Comparison of ENCODE assay signal across 19 cellular contexts in genomic region chr3:85535517-85535916, GRCh38.
DNase-seq lines count a peak whose midpoint lies in the region; ATAC-seq and TF ChIP-seq lines count a peak whose summit lies in the region.
"Had no signal": no experiment of that assay in that cellular context is flagged by ENCODE, and none has a peak within 500 bp of the region (broad histone marks: within the 10 kb centered on the region; RNA-seq: fewer than 3 reads in every experiment).

No MANE protein-coding gene starts in this region.

- H4K8ac ChIP-seq in mesendoderm (ENCODE audit: low read depth, low read length): no peak overlapping the region

- no peak overlapping the region for H3K4me2 ChIP-seq in mesendoderm (ENCODE audit: low read length)

- H3K4me3 ChIP-seq in mesendoderm (ENCODE audit: low read length): no peak overlapping the region
- H3K4me3 ChIP-seq: GM23248 had no signal

- H3K27ac ChIP-seq in mesendoderm (ENCODE audit: low read depth, low read length): no peak overlapping the region
- H3K27ac ChIP-seq in CD4-positive, alpha-beta T cell (ENCODE audit: low read depth, low read length): no peak overlapping the region
- H3K27ac ChIP-seq: GM23248, HL-60 had no signal

- H3K4ac ChIP-seq in mesendoderm (ENCODE audit: low read depth, low read length): no peak overlapping the region

- ATAC-seq in GM18858 (IDR thresholded peaks at IDR 0.05; ENCODE audit: unreplicated experiment): no peak
- no peak for ATAC-seq in CD4-positive, alpha-beta T cell (ENCODE audit: poor library complexity)

- H3K9me3 Mint-ChIP-seq in CD4-positive, alpha-beta T cell: peaks cover 6% of the 10 kb centered on the region

- no peak overlapping the region for H4K5ac ChIP-seq in mesendoderm (ENCODE audit: low read length)

- no peak overlapping the region for H3K56ac ChIP-seq in mesendoderm (ENCODE audit: low read length)

- no peak overlapping the region for H3K23ac ChIP-seq in mesendoderm (ENCODE audit: low read length)

- H3K79me2 ChIP-seq in mesendoderm (ENCODE audit: control insufficient read depth, insufficient read depth, low read length): no peaks in the 10 kb centered on the region

- H3K27me3 ChIP-seq in mesendoderm (ENCODE audit: insufficient read depth, low read length, poor library complexity): no peaks in the 10 kb centered on the region
- H3K27me3 ChIP-seq in CD4-positive, alpha-beta T cell (ENCODE audit: control insufficient read depth, insufficient read depth, low read length): no peaks in the 10 kb centered on the region
- H3K27me3 ChIP-seq: BE2C had no signal

- POLR2A ChIA-PET in CD4-positive, alpha-beta T cell (lab: Charles Lee): no interaction called here

- H3K36me3 Mint-ChIP-seq in CD4-positive, alpha-beta T cell (ENCODE audit: low read depth): no peaks in the 10 kb centered on the region
- H3K36me3 Mint-ChIP-seq: CD4-positive, alpha-beta memory T cell had no signal

- no peak overlapping the region for H2AK5ac ChIP-seq in mesendoderm (ENCODE audit: low read length)

- no peaks in the 10 kb centered on the region for H3K4me1 ChIP-seq in mesendoderm (ENCODE audit: control insufficient read depth, low read depth, low read length)
- H3K4me1 ChIP-seq: BE2C had no signal

- H3K27ac Mint-ChIP-seq in CD4-positive, alpha-beta T cell: no peak overlapping the region
- H3K27ac Mint-ChIP-seq: CD4-positive, alpha-beta memory T cell had no signal

- no peak overlapping the region for H3K9ac ChIP-seq in mesendoderm (ENCODE audit: low read length)
- H3K9ac ChIP-seq: GM23248 had no signal

- no peak overlapping the region for H2BK5ac ChIP-seq in mesendoderm (ENCODE audit: low read length)

- H3K18ac ChIP-seq in mesendoderm (ENCODE audit: low read length): no peak overlapping the region

- no CpG with 5 or more reads among the region's 2 CpGs for WGBS in mesendoderm (ENCODE audit: extremely low coverage, insufficient coverage, low lambda C conversion rate)

- no peaks in the 10 kb centered on the region for H3K9me3 ChIP-seq in CD4-positive, alpha-beta T cell (ENCODE audit: control insufficient read depth, low read length)

- intact Hi-C loops in CD4-positive, alpha-beta T cell (cut with DNase I, micrococcal nuclease): no loop called here

- DNase-seq in SIG-M5 treated with dmso at 0.1 percent for 504 hours (lab: John Stamatoyannopoulos, UW; ENCODE audit: unreplicated experiment): peak; percentile 29
- DNase-seq in SIG-M5 (lab: John Stamatoyannopoulos, UW): no peak
- DNase-seq in SKM-1 treated with dmso at 0.1 percent for 144 hours (lab: John Stamatoyannopoulos, UW; ENCODE audit: unreplicated experiment): peak; percentile 70
- DNase-seq in medulla oblongata (ENCODE audit: extremely low spot score): peak; percentile 77
- DNase-seq in mesendoderm: no peak
- DNase-seq in CD4-positive, alpha-beta T cell: no peak
- DNase-seq: BE2C; CD4-positive, alpha-beta memory T cell; GM23248; HCEC 1CT; NCI-H1048; NCI-H1436; NCI-H2029; NCI-H2171 treated with DMSO at 0.1 percent for 48 hours; NCI-H446 treated with DMSO at 0.1 percent for 48 hours; RPMI8226; SHP77 treated with DMSO at 0.1 percent for 48 hours had no signal

- H3K79me1 ChIP-seq in mesendoderm (ENCODE audit: low read length): no peaks in the 10 kb centered on the region

- H3K27me3 Mint-ChIP-seq in CD4-positive, alpha-beta T cell: no peaks in the 10 kb centered on the region
- H3K27me3 Mint-ChIP-seq: CD4-positive, alpha-beta memory T cell had no signal

- no peak overlapping the region for H2BK120ac ChIP-seq in mesendoderm (ENCODE audit: low read depth, low read length)

- no peak for TF ChIP-seq CTCF in CD4-positive, alpha-beta T cell (IDR thresholded peaks at IDR 0.05)

- CTCF ChIA-PET in CD4-positive, alpha-beta T cell (lab: Charles Lee): no interaction called here

- H3K36me3 ChIP-seq in mesendoderm (ENCODE audit: control insufficient read depth, insufficient read depth, low read length): no peaks in the 10 kb centered on the region
- H3K36me3 ChIP-seq: BE2C had no signal

- no peak overlapping the region for H3K4me3 Mint-ChIP-seq in CD4-positive, alpha-beta T cell
- H3K4me3 Mint-ChIP-seq: CD4-positive, alpha-beta memory T cell had no signal

- H2BK15ac ChIP-seq in mesendoderm (replicated peaks; ENCODE audit: low read depth): no peak overlapping the region

- no peaks in the 10 kb centered on the region for H3K4me1 Mint-ChIP-seq in CD4-positive, alpha-beta T cell (ENCODE audit: low read depth)
- H3K4me1 Mint-ChIP-seq: CD4-positive, alpha-beta memory T cell had no signal

Comparison
In these comparisons a context has a peak if more than half of its experiments do, and no peak if none do; other contexts are left out.
1. DNase-seq: peak in SIG-M5 treated with dmso at 0.1 percent for 504 hours (single experiment), SKM-1 treated with dmso at 0.1 percent for 144 hours (single experiment) and medulla oblongata (single experiment); none in SIG-M5 (single experiment), mesendoderm (single experiment) and CD4-positive, alpha-beta T cell (0 of 10).